Comparison of ENCODE assay signal across 8 cellular contexts in the genomic region with DNA sequence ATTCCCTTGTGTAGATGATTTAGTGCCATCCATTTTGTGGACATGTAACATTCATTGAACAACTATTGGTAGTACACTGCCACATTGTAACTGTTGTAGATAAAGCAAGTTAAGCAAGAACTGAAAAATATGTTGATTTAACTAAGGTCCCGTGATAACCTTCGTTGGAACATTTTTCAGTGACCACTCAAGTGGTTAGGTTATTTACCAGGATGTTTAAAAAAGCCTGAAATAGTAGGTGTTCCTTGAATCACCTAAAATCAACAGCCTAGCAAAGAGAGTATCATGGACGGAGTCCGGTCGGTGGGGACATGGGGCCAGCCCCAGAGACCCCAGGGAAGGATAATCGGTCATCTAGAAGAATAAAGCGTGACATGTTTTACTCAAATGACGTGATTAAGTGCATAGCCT. TPM values are rescaled to one million over a fixed set of nuclear protein-coding genes. Genes with fewer than 3 reads are reported as not detected.
DNase-seq lines count a peak whose midpoint lies in the region; ATAC-seq, FAIRE-seq and TF ChIP-seq lines count a peak whose summit lies in the region.

No MANE protein-coding gene starts in this region.

- H2AFZ ChIP-seq in K562 (ENCODE audit: low read depth, low read length): no peak overlapping the region

- POLR2A ChIA-PET in K562 (lab: Yijun Ruan, JAX) (interaction anchor here (0.5 to 7.2 kb wide), 19 partner anchors 9 to 624 kb away, joined by 3 to 125 read pairs (median 5); partner anchors contain the start of genes CDK19 and GTF3C6), GM10248 (lab: Yijun Ruan, JAX) (interaction anchor here (0.6 to 5.2 kb wide), 6 partner anchors 10 to 94 kb away, joined by 4 to 123 read pairs (median 10); partner anchors contain the start of genes CDK19 and GTF3C6)

- under 1% methylated on average over 8 of the region's 8 CpGs for WGBS in K562 (ENCODE audit: insufficient coverage, low coverage, missing lambda C conversion rate)
- 15 to 28% methylated on average over 8 of the region's 8 CpGs for WGBS in mesodermal cell (ENCODE audit: insufficient coverage in 2 of 2), 2 experiments

- no peak for FAIRE-seq in K562 (lab: Jason Lieb, UNC)

- no peaks in the 10 kb centered on the region for H3K9me1 ChIP-seq in K562 (ENCODE audit: control insufficient read depth, insufficient read depth, low read length)

- CTCF ChIA-PET in K562 (lab: Yijun Ruan, JAX; ENCODE audit: low intra/inter-chr PET ratio): no interaction called here
- CTCF ChIA-PET in GM10248 (lab: Yijun Ruan, JAX): interaction anchor here (1.2 to 4.9 kb wide), 6 partner anchors 11 to 838 kb away, joined by 3 to 45 read pairs (median 6); no protein-coding TSS in a partner anchor

- DNase-seq in right atrium auricular region (ENCODE audit: low spot score): no peak
- no peak for DNase-seq in cardiac septum (ENCODE audit: low spot score)
- DNase-seq in K562 (ENCODE audit: extremely low read depth in 1 of 4, low spot score in 3 of 4): no peak
- DNase-seq in GM10248 (ENCODE audit: extremely low spot score): no peak
- no peak for DNase-seq in anterior cingulate cortex (lab: John Stamatoyannopoulos, UW)
- no peak for DNase-seq in dermis blood vessel endothelial cell

- ATAC-seq in K562: no peak
- ATAC-seq in HG02973 (IDR thresholded peaks at IDR 0.05; ENCODE audit: unreplicated experiment): no peak

- TF ChIP-seq EP300 in K562 (IDR thresholded peaks at IDR 0.05; ENCODE audit: low read length): no peak

- H4K20me1 ChIP-seq in K562 (replicated peaks; ENCODE audit: control insufficient read depth, insufficient read depth, low read length): peaks cover 60% of the 10 kb centered on the region

- in situ Hi-C loops in K562 (cut with MboI): no loop called here

- H3K36me3 ChIP-seq in right atrium auricular region: no peaks in the 10 kb centered on the region
- H3K36me3 ChIP-seq in K562 (ENCODE audit: control insufficient read depth, insufficient read depth, low read length): peaks cover 36% of the 10 kb centered on the region; the same call in 2 of the 3 replicates
- H3K36me3 ChIP-seq in mesodermal cell (ENCODE audit: control insufficient read depth, insufficient read depth, low read length): peaks cover 12% of the 10 kb centered on the region

- no peak for TF ChIP-seq RAD21 in K562 (CRISPR knock-in tag; conservative IDR thresholded peaks at IDR 0.05 in 1 of 2, IDR thresholded peaks at IDR 0.05 in 1 of 2)

- H3K4me1 ChIP-seq in right atrium auricular region (peaks cover 0 to 66% of the 10 kb centered on the region in 2 donors), K562 (replicated peaks in 1 of 2; ENCODE audit: control insufficient read depth in 2 of 2, insufficient read depth in 2 of 2, low read length in 2 of 2) (peaks cover 34 to 37% of the 10 kb centered on the region in 2 experiments; a peak in 4 of 5 replicates), mesodermal cell (ENCODE audit: control insufficient read depth, insufficient read depth, low read length, poor library complexity, severe bottlenecking) (peaks cover 17% of the 10 kb centered on the region)

- intact Hi-C loops in cardiac septum (cut with DNase I): loop anchor here (5.0 to 10.0 kb wide), 4 partner anchors 80 to 350 kb away; partner anchors contain the start of genes GTF3C6 and RPF2
- intact Hi-C loops in K562 (cut with micrococcal nuclease): loop anchor here (5.0 kb wide), 3 partner anchors 80 to 125 kb away; partner anchors contain the start of gene GTF3C6

- H3K27ac ChIP-seq in right atrium auricular region: peak overlapping the region; percentile 89 to 99
- H3K27ac ChIP-seq in K562 (ENCODE audit: extremely low read depth, low read depth, low read length): peak overlapping the region; percentile 90
- H3K27ac ChIP-seq in mesodermal cell (ENCODE audit: low read depth, low read length, severe bottlenecking): peak overlapping the region; percentile 11

- no TSS peak for BruUV-seq in K562 (replicated peaks; lab: Mats Ljungman, UMichigan)

- peak overlapping the region; percentile 90 for H3K4me2 ChIP-seq in K562 (ENCODE audit: insufficient read depth, low read length)

- H3K9ac ChIP-seq in K562 (ENCODE audit: insufficient read depth in 1 of 2, low read depth in 2 of 2, low read length in 2 of 2): peak overlapping the region; percentile 84 to 92

- H3K4me3 ChIP-seq in right atrium auricular region (peak overlapping the region; percentile 73 to 96), K562 (peak overlapping the region; percentile 84), mesodermal cell (ENCODE audit: extremely low read depth, insufficient read depth, low read length, poor library complexity, severe bottlenecking) (peak overlapping the region; percentile 95)

- no peak for TF ChIP-seq POLR2A in K562 (conservative IDR thresholded peaks at IDR 0.05)

- TF ChIP-seq CTCF in right atrium auricular region (IDR thresholded peaks at IDR 0.05): no peak
- no peak for TF ChIP-seq CTCF in K562 (IDR thresholded peaks at IDR 0.05 in 2 of 3, conservative IDR thresholded peaks at IDR 0.05 in 1 of 3; ENCODE audit: insufficient read depth in 2 of 3, low read depth in 1 of 3, low read length in 3 of 3)
- TF ChIP-seq CTCF in GM10248 (IDR thresholded peaks at IDR 0.05; ENCODE audit: control extremely low read depth, extremely low read depth, low read depth, missing control alignments): no peak

- H3K27me3 ChIP-seq in right atrium auricular region (no peaks in the 10 kb centered on the region), K562 (ENCODE audit: control insufficient read depth in 2 of 2, insufficient read depth in 2 of 2, low read length in 2 of 2) (no peaks in the 10 kb centered on the region)

- peaks cover 90% of the 10 kb centered on the region for H3K79me2 ChIP-seq in K562 (ENCODE audit: control insufficient read depth, insufficient read depth, low read length)

- H3K9me3 ChIP-seq in right atrium auricular region (no peaks in the 10 kb centered on the region), K562 (replicated peaks; ENCODE audit: control insufficient read depth, insufficient read depth, low read depth, low read length) (no peaks in the 10 kb centered on the region), mesodermal cell (ENCODE audit: control insufficient read depth, low read length) (no peaks in the 10 kb centered on the region)

TF ChIP-seq in K562, 482 proteins besides CTCF, POLR2A, EP300 and RAD21 (continues in another document):
- TF ChIP-seq OTX1 (CRISPR knock-in tag; IDR thresholded peaks at IDR 0.05): no peak
- TF ChIP-seq MEIS2 (IDR thresholded peaks at IDR 0.05; ENCODE audit: partially characterized antibody): peak; percentile 2
- no peak for TF ChIP-seq BCL6 (CRISPR knock-in tag; IDR thresholded peaks at IDR 0.05)
- TF ChIP-seq, protein P1, sequence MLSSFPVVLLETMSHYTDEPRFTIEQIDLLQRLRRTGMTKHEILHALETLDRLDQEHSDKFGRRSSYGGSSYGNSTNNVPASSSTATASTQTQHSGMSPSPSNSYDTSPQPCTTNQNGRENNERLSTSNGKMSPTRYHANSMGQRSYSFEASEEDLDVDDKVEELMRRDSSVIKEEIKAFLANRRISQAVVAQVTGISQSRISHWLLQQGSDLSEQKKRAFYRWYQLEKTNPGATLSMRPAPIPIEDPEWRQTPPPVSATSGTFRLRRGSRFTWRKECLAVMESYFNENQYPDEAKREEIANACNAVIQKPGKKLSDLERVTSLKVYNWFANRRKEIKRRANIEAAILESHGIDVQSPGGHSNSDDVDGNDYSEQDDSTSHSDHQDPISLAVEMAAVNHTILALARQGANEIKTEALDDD (IDR thresholded peaks at IDR 0.05): 0 out of 2 replicates have a peak, but pooled peaks have one; percentile 12
- no peak for TF ChIP-seq PHB2 (IDR thresholded peaks at IDR 0.05; ENCODE audit: low read depth)
- TF ChIP-seq, protein P2, sequence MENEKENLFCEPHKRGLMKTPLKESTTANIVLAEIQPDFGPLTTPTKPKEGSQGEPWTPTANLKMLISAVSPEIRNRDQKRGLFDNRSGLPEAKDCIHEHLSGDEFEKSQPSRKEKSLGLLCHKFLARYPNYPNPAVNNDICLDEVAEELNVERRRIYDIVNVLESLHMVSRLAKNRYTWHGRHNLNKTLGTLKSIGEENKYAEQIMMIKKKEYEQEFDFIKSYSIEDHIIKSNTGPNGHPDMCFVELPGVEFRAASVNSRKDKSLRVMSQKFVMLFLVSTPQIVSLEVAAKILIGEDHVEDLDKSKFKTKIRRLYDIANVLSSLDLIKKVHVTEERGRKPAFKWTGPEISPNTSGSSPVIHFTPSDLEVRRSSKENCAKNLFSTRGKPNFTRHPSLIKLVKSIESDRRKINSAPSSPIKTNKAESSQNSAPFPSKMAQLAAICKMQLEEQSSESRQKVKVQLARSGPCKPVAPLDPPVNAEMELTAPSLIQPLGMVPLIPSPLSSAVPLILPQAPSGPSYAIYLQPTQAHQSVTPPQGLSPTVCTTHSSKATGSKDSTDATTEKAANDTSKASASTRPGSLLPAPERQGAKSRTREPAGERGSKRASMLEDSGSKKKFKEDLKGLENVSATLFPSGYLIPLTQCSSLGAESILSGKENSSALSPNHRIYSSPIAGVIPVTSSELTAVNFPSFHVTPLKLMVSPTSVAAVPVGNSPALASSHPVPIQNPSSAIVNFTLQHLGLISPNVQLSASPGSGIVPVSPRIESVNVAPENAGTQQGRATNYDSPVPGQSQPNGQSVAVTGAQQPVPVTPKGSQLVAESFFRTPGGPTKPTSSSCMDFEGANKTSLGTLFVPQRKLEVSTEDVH (IDR thresholded peaks at IDR 0.05; ENCODE audit: low read depth, partially characterized antibody): no peak

RNA-seq across cellular contexts. Expression of gene AMD1, which starts 2.6 kb away (rescaled TPM):
- total RNA-seq in right atrium auricular region: 10 to 100 TPM; 51.5 to 81.5 TPM
- 46.0 TPM for total RNA-seq in cardiac septum
- total RNA-seq in K562 (2011; cell fraction: chromatin; rRNA removed; ENCODE audit: low replicate concordance): 57.6 and 170 TPM in 2 replicates
- total RNA-seq in K562 (2011; cell fraction: nucleolus; rRNA removed): 35.2 and 38.2 TPM in 2 replicates
- 79.6 and 136 TPM in 2 replicates for total RNA-seq in K562 (2011; cell fraction: nucleoplasm; rRNA removed)
- total RNA-seq in K562 (2014; rRNA removed): 69.7 and 69.8 TPM in 2 replicates
- 151 and 159 TPM in 2 replicates for total RNA-seq in K562 (2014; rRNA removed; fragmentation: Illumina TruSeq; extraction: Trizol)
- total RNA-seq in K562 (2015; rRNA removed; fragmentation: Illumina TruSeq; extraction: Trizol): 131 and 142 TPM in 2 replicates
- 84.1 and 89.4 TPM in 2 replicates for total RNA-seq in K562 (2021)
- 60.6 and 88.0 TPM in 2 replicates for polyA plus RNA-seq in K562 (2011; rRNA removed)
- polyA plus RNA-seq in K562 (2011; cell fraction: cytosol; rRNA removed): 15.3 and 33.6 TPM in 2 replicates
- polyA plus RNA-seq in K562 (2011; cell fraction: nucleus; rRNA removed): 26.7 and 40.6 TPM in 2 replicates
- 43.8 and 61.9 TPM in 2 replicates for polyA plus RNA-seq in K562 (2012)
- polyA plus RNA-seq in K562 (2014; fragmentation: Illumina TruSeq; extraction: Trizol): 91.7 and 109 TPM in 2 replicates
- polyA plus RNA-seq in K562 (2014; fragmentation: Nextera tagmentation; extraction: Ambion mirVana): 10 to 100 TPM; 82.1 to 85.6 TPM
- polyA plus RNA-seq in K562 (2014; rRNA removed): 57.4 and 60.0 TPM in 2 replicates
- polyA minus RNA-seq in K562 (2011; rRNA and poly(A)+ RNA removed): 135 and 160 TPM in 2 replicates
- 38.9 and 71.3 TPM in 2 replicates for polyA minus RNA-seq in K562 (2011; cell fraction: cytosol; rRNA and poly(A)+ RNA removed)
- polyA minus RNA-seq in K562 (2011; cell fraction: nucleus; rRNA and poly(A)+ RNA removed): 38.1 and 58.3 TPM in 2 replicates
- 50.4 TPM for polyA plus RNA-seq in mesodermal cell (2013, experiment 1 of 2)
- 55.1 TPM for polyA plus RNA-seq in mesodermal cell (2013, experiment 2 of 2)
- 64.0 and 89.0 TPM in 2 replicates for total RNA-seq in dermis blood vessel endothelial cell

Comparison
In these comparisons a context has a peak if more than half of its experiments do, and no peak if none do; other contexts are left out.
1. H3K27ac ChIP-seq: peak in every context shown above with its lines; median percentile 94 in right atrium auricular region; 90 in K562; 11 in mesodermal cell.